In the genomic region with DNA sequence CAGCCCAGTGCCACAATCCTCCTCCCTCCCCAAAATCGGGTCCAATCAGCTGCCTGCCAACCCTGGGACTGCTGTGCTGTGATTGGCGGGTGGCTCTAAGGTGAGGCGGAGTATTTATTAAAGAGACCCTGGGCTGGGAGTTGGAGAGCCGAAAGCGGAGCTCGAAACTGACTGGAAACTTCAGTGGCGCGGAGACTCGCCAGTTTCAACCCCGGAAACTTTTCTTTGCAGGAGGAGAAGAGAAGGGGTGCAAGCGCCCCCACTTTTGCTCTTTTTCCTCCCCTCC, we compare ENCODE assay signal across 8 cellular contexts. TPM values are rescaled to one million over a fixed set of nuclear protein-coding genes. Genes with fewer than 3 reads are reported as not detected.
DNase-seq lines count a peak whose midpoint lies in the region; ATAC-seq and TF ChIP-seq lines count a peak whose summit lies in the region.

Gene SOX9 (plus strand): TSS at position 143 of the 286 bp plus-strand sequence. CDS start 372 bp downstream, outside the sequence.

- H3K4me1 ChIP-seq in iPS-20b (ENCODE audit: insufficient read depth, low read length) (peaks cover 25% of the 10 kb centered on the region), smooth muscle cell (ENCODE audit: low read depth) (peaks cover 48% of the 10 kb centered on the region)

- peak; percentile 84 for TF ChIP-seq POLR2A in GM18951 (IDR thresholded peaks at IDR 0.05; ENCODE audit: extremely low read depth, insufficient read depth, insufficient read length)

- in situ Hi-C loops in GM18951 (cut with MboI; ENCODE audit: low sequenced_read_pairs, unreplicated experiment), result loop anchor here (25.0 kb wide), 3 partner anchors 416 to 1484 kb away; no protein-coding TSS in a partner anchor

- peaks cover 42% of the 10 kb centered on the region for H4K20me1 ChIP-seq in smooth muscle cell (ENCODE audit: low read depth)

- H3K27ac ChIP-seq in C4-2B (peak within 1 kb of the TSS; percentile 69), iPS-20b (ENCODE audit: low read length) (no peak within 1 kb of the TSS), smooth muscle cell (ENCODE audit: low read depth) (peak within 1 kb of the TSS; percentile 55)

- H2AFZ ChIP-seq in smooth muscle cell (ENCODE audit: low read depth), result peak within 1 kb of the TSS; percentile 81

- H3K9ac ChIP-seq in iPS-20b (ENCODE audit: low read depth, low read length), result peak within 1 kb of the TSS; percentile 64; the same call in 1 of the 2 replicates
- H3K9ac ChIP-seq in smooth muscle cell (ENCODE audit: low read depth), result peak within 1 kb of the TSS; percentile 67

- DNase-seq in NCI-H2196 treated with DMSO at 0.1 percent for 48 hours (lab: John Stamatoyannopoulos, UW; ENCODE audit: unreplicated experiment) (peak; percentile 94), brain pericyte (ENCODE audit: low read depth, low spot score) (peak; percentile 51), smooth muscle cell (lab: John Stamatoyannopoulos, UW; ENCODE audit: unreplicated experiment) (no peak), dermis blood vessel endothelial cell (no peak)

- peaks cover 9% of the 10 kb centered on the region for H3K36me3 ChIP-seq in iPS-20b (ENCODE audit: insufficient read depth, low read depth, low read length)
- H3K36me3 ChIP-seq in smooth muscle cell (ENCODE audit: low read depth), result no peaks in the 10 kb centered on the region

- peak within 1 kb of the TSS; percentile 90 for H3K4me3 ChIP-seq in iPS-20b (ENCODE audit: low read length)
- peak within 1 kb of the TSS; percentile 83 for H3K4me3 ChIP-seq in smooth muscle cell

- H3K4me2 ChIP-seq in smooth muscle cell, result peak within 1 kb of the TSS; percentile 94

- H3K27me3 ChIP-seq in iPS-20b (ENCODE audit: insufficient read depth, low read length) (peaks cover 79% of the 10 kb centered on the region), smooth muscle cell (ENCODE audit: low read depth) (peaks cover 25% of the 10 kb centered on the region)

- peak; percentile 65 for ATAC-seq in HG03064 (IDR thresholded peaks at IDR 0.05; ENCODE audit: low read depth, unreplicated experiment)

- peaks cover 27% of the 10 kb centered on the region for H3K79me2 ChIP-seq in smooth muscle cell (ENCODE audit: low read depth)

- WGBS in smooth muscle cell (ENCODE audit: low lambda C conversion rate), result 5% methylated on average over 10 of the region's 11 CpGs

- H3K9me3 ChIP-seq in iPS-20b (ENCODE audit: insufficient read depth, low read depth, low read length) (peaks cover 4% of the 10 kb centered on the region; the same call in 1 of the 2 replicates), smooth muscle cell (replicated peaks; ENCODE audit: low read depth) (no peaks in the 10 kb centered on the region)

- peaks cover 20% of the 10 kb centered on the region for H3F3A ChIP-seq in smooth muscle cell (ENCODE audit: low read depth)

- no peak for TF ChIP-seq CTCF in C4-2B (conservative IDR thresholded peaks at IDR 0.05)
- no peak for TF ChIP-seq CTCF in smooth muscle cell (IDR thresholded peaks at IDR 0.05; ENCODE audit: borderline replicate concordance, insufficient read depth, poor library complexity, severe bottlenecking)

RNA-seq across cellular contexts. Expression of gene SOX9, which starts in this region (rescaled TPM):
- total RNA-seq in smooth muscle cell, result 16.6 and 26.6 TPM in 2 replicates
- polyA plus RNA-seq in smooth muscle cell, result 19.8 and 46.4 TPM in 2 replicates
- 0.17 TPM in 1 of 2 replicates, not detected in the other for total RNA-seq in dermis blood vessel endothelial cell

Comparison
In these comparisons a context has a peak if more than half of its experiments do, and no peak if none do; other contexts are left out.
1. RNA of gene SOX9 (total RNA-seq): 16.6 to 26.6 TPM in smooth muscle cell; 0.17 TPM in dermis blood vessel endothelial cell; every median in the first group is over 10 times any median in the second.
2. DNase-seq: peak in NCI-H2196 treated with DMSO at 0.1 percent for 48 hours (single experiment) and brain pericyte (single experiment); none in smooth muscle cell (single experiment) and dermis blood vessel endothelial cell (single experiment).